25 cellular contexts compared by ENCODE assay signal in the genomic region with DNA sequence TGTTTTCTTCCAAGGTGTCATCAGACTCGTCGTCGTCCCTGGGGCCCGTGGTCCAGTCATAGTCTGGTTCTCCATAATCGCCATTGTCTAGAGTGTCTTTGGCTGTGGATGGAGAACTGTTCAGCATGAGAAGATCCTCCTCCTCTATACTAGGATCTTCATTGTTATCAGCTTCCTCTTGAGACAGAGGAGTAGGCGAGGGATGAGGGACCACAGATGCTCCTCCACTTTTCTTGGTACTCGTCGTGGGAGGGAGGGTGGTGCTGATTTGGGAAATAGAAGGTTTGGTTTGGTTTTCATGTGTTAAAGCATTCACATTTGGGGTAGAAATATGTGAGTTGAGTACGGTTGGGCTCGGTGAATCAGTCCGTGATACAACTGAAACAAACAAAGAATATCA. TPM values are rescaled to one million over a fixed set of nuclear protein-coding genes. Genes with fewer than 3 reads are reported as not detected.
DNase-seq lines count a peak whose midpoint lies in the region; ATAC-seq and TF ChIP-seq lines count a peak whose summit lies in the region.
"Had no signal": no experiment of that assay in that cellular context is flagged by ENCODE, and none has a peak within 500 bp of the region (broad histone marks: within the 10 kb centered on the region; RNA-seq: fewer than 3 reads in every experiment).

No MANE protein-coding gene starts in this region.

- H3K27me3 Mint-ChIP-seq in activated CD8-positive, alpha-beta T cell treated with anti-CD3 and anti-CD28 coated beads for 36 hours = no peaks in the 10 kb centered on the region
- no peaks in the 10 kb centered on the region for H3K27me3 Mint-ChIP-seq in activated CD8-positive, alpha-beta T cell treated with anti-CD3 and anti-CD28 coated beads, Interleukin-2, amount 10 ng/mL, durations not matched to agents 7 days and 5 days (ENCODE audit: low read depth)
- no peaks in the 10 kb centered on the region for H3K27me3 Mint-ChIP-seq in CD4-positive, alpha-beta memory T cell
- no peaks in the 10 kb centered on the region for H3K27me3 Mint-ChIP-seq in activated T-helper 1 cell treated with anti-CD3 and anti-CD28 coated beads, Interleukin-12 subunit alpha, Interleukin-12 subunit beta, Interleukin-2, Interleukin-4 antibody, amounts not matched to agents 30 ng/mL and 10 ng/mL and 1 ng/mL, durations not matched to agents 14 hours and 24 hours and 36 hours (ENCODE audit: insufficient read depth)
- no peaks in the 10 kb centered on the region for H3K27me3 Mint-ChIP-seq in memory B cell
- H3K27me3 Mint-ChIP-seq: activated CD4-positive, alpha-beta T cell treated with anti-CD3 and anti-CD28 coated beads, Interleukin-2, amount 10 ng/mL, durations not matched to agents 7 days and 5 days had no signal

- no peak for TF ChIP-seq CTCF in activated CD8-positive, alpha-beta T cell treated with anti-CD3 and anti-CD28 coated beads for 36 hours (IDR thresholded peaks at IDR 0.05)

- H3K4me3 Mint-ChIP-seq in activated CD8-positive, alpha-beta T cell treated with anti-CD3 and anti-CD28 coated beads for 36 hours = peak overlapping the region; percentile 16
- H3K4me3 Mint-ChIP-seq in activated CD8-positive, alpha-beta T cell treated with anti-CD3 and anti-CD28 coated beads, Interleukin-2, amount 10 ng/mL, durations not matched to agents 7 days and 5 days = no peak overlapping the region
- H3K4me3 Mint-ChIP-seq in CD4-positive, alpha-beta memory T cell = no peak overlapping the region
- H3K4me3 Mint-ChIP-seq in activated T-helper 1 cell treated with anti-CD3 and anti-CD28 coated beads, Interleukin-12 subunit alpha, Interleukin-12 subunit beta, Interleukin-2, Interleukin-4 antibody, amounts not matched to agents 30 ng/mL and 10 ng/mL and 1 ng/mL, durations not matched to agents 14 hours and 24 hours and 36 hours = peak overlapping the region; percentile 49
- H3K4me3 Mint-ChIP-seq in memory B cell = peak overlapping the region; percentile 18
- H3K4me3 Mint-ChIP-seq: activated CD4-positive, alpha-beta T cell treated with anti-CD3 and anti-CD28 coated beads, Interleukin-2, amount 10 ng/mL, durations not matched to agents 7 days and 5 days; activated T-cell treated with anti-CD3 and anti-CD28 coated beads, Interleukin-2, amount 50 U/mL, for 4 hours; nephron progenitor cell had no signal

- intact Hi-C loops in activated CD8-positive, alpha-beta T cell treated with anti-CD3 and anti-CD28 coated beads for 36 hours (cut with micrococcal nuclease) = no loop called here
- intact Hi-C loops in CD4-positive, alpha-beta memory T cell (cut with micrococcal nuclease) = no loop called here
- intact Hi-C loops in activated T-helper 1 cell treated with anti-CD3 and anti-CD28 coated beads, Interleukin-12 subunit alpha, Interleukin-12 subunit beta, Interleukin-2, Interleukin-4 antibody, amounts not matched to agents 30 ng/mL and 10 ng/mL and 1 ng/mL, durations not matched to agents 14 hours and 24 hours and 36 hours (cut with micrococcal nuclease) = loop anchor here (1.0 to 10.0 kb wide), 2 partner anchors 9 to 905 kb away; a partner anchor contains a TSS

- H3K27ac ChIP-seq in CD4-positive, alpha-beta memory T cell (ENCODE audit: low read depth, low read length) = no peak overlapping the region
- H3K27ac ChIP-seq: epithelial cell of prostate, heart right ventricle, parathyroid adenoma had no signal

- POLR2A ChIA-PET in activated CD8-positive, alpha-beta T cell treated with anti-CD3 and anti-CD28 coated beads for 36 hours (lab: Charles Lee) = interaction anchor here (1.1 kb wide), 1 partner anchor 43 kb away, joined by 4 read pairs; no protein-coding TSS in a partner anchor
- POLR2A ChIA-PET in activated CD8-positive, alpha-beta T cell treated with anti-CD3 and anti-CD28 coated beads, Interleukin-2, amount 10 ng/mL, durations not matched to agents 7 days and 5 days (lab: Charles Lee) = no interaction called here
- POLR2A ChIA-PET in CD4-positive, alpha-beta memory T cell (lab: Charles Lee; ENCODE audit: partially characterized antibody) = interaction anchor here (0.6 kb wide), 1 partner anchor 13 kb away, joined by 3 read pairs; no protein-coding TSS in a partner anchor

- H3K27ac Mint-ChIP-seq in activated CD8-positive, alpha-beta T cell treated with anti-CD3 and anti-CD28 coated beads for 36 hours = peak overlapping the region; percentile 72
- no peak overlapping the region for H3K27ac Mint-ChIP-seq in activated CD8-positive, alpha-beta T cell treated with anti-CD3 and anti-CD28 coated beads, Interleukin-2, amount 10 ng/mL, durations not matched to agents 7 days and 5 days
- peak overlapping the region in 6 of 7 donors; percentile 22 to 69 (median 47) for H3K27ac Mint-ChIP-seq in CD4-positive, alpha-beta memory T cell
- H3K27ac Mint-ChIP-seq in activated T-helper 1 cell treated with anti-CD3 and anti-CD28 coated beads, Interleukin-12 subunit alpha, Interleukin-12 subunit beta, Interleukin-2, Interleukin-4 antibody, amounts not matched to agents 30 ng/mL and 10 ng/mL and 1 ng/mL, durations not matched to agents 14 hours and 24 hours and 36 hours = peak overlapping the region; percentile 75
- peak overlapping the region; percentile 85 for H3K27ac Mint-ChIP-seq in memory B cell
- H3K27ac Mint-ChIP-seq: activated CD4-positive, alpha-beta T cell treated with anti-CD3 and anti-CD28 coated beads, Interleukin-2, amount 10 ng/mL, durations not matched to agents 7 days and 5 days; nephron progenitor cell had no signal

- peaks cover 5% of the 10 kb centered on the region for H3K9me3 Mint-ChIP-seq in activated CD8-positive, alpha-beta T cell treated with anti-CD3 and anti-CD28 coated beads for 36 hours
- H3K9me3 Mint-ChIP-seq in activated CD8-positive, alpha-beta T cell treated with anti-CD3 and anti-CD28 coated beads, Interleukin-2, amount 10 ng/mL, durations not matched to agents 7 days and 5 days (ENCODE audit: insufficient read depth) = peaks cover 6% of the 10 kb centered on the region
- H3K9me3 Mint-ChIP-seq in CD4-positive, alpha-beta memory T cell = no peaks in the 10 kb centered on the region
- H3K9me3 Mint-ChIP-seq in activated T-helper 1 cell treated with anti-CD3 and anti-CD28 coated beads, Interleukin-12 subunit alpha, Interleukin-12 subunit beta, Interleukin-2, Interleukin-4 antibody, amounts not matched to agents 30 ng/mL and 10 ng/mL and 1 ng/mL, durations not matched to agents 14 hours and 24 hours and 36 hours = peaks cover 6% of the 10 kb centered on the region
- H3K9me3 Mint-ChIP-seq in memory B cell = no peaks in the 10 kb centered on the region
- H3K9me3 Mint-ChIP-seq: activated T-cell treated with anti-CD3 and anti-CD28 coated beads, Interleukin-2, amount 50 U/mL, for 4 hours had no signal

- H3K4me1 Mint-ChIP-seq in activated CD8-positive, alpha-beta T cell treated with anti-CD3 and anti-CD28 coated beads for 36 hours (ENCODE audit: low read depth) = peaks cover 49% of the 10 kb centered on the region
- H3K4me1 Mint-ChIP-seq in activated CD8-positive, alpha-beta T cell treated with anti-CD3 and anti-CD28 coated beads, Interleukin-2, amount 10 ng/mL, durations not matched to agents 7 days and 5 days (ENCODE audit: low read depth) = peaks cover 44% of the 10 kb centered on the region
- peaks cover 25 to 43% (median 36%) of the 10 kb centered on the region in 4 donors for H3K4me1 Mint-ChIP-seq in CD4-positive, alpha-beta memory T cell
- peaks cover 50% of the 10 kb centered on the region for H3K4me1 Mint-ChIP-seq in activated T-helper 1 cell treated with anti-CD3 and anti-CD28 coated beads, Interleukin-12 subunit alpha, Interleukin-12 subunit beta, Interleukin-2, Interleukin-4 antibody, amounts not matched to agents 30 ng/mL and 10 ng/mL and 1 ng/mL, durations not matched to agents 14 hours and 24 hours and 36 hours (ENCODE audit: low read depth)
- H3K4me1 Mint-ChIP-seq in memory B cell = peaks cover 25% of the 10 kb centered on the region

- no peak for DNase-seq in activated CD8-positive, alpha-beta T cell treated with anti-CD3 and anti-CD28 coated beads for 36 hours
- DNase-seq in activated CD8-positive, alpha-beta T cell treated with anti-CD3 and anti-CD28 coated beads, Interleukin-2, amount 10 ng/mL, durations not matched to agents 7 days and 5 days = no peak
- no peak for DNase-seq in CD4-positive, alpha-beta memory T cell
- no peak for DNase-seq in activated T-helper 1 cell treated with anti-CD3 and anti-CD28 coated beads, Interleukin-12 subunit alpha, Interleukin-12 subunit beta, Interleukin-2, Interleukin-4 antibody, amounts not matched to agents 30 ng/mL and 10 ng/mL and 1 ng/mL, durations not matched to agents 14 hours and 24 hours and 36 hours (ENCODE audit: low spot score)
- DNase-seq in memory B cell (ENCODE audit: low spot score in 2 of 2) = no peak
- DNase-seq in SIG-M5 (lab: John Stamatoyannopoulos, UW) = no peak
- DNase-seq in NCI-H82 treated with DMSO at 0.1 percent for 48 hours (lab: John Stamatoyannopoulos, UW; ENCODE audit: unreplicated experiment) = no peak
- DNase-seq: activated CD4-positive, alpha-beta T cell treated with anti-CD3 and anti-CD28 coated beads, Interleukin-2, amount 10 ng/mL, durations not matched to agents 7 days and 5 days; activated T-cell treated with anti-CD3 and anti-CD28 coated beads, Interleukin-2, amount 50 U/mL, for 4 hours; amniotic stem cell; heart right ventricle; NCI-H1092 treated with DMSO at 0.1 percent for 48 hours; NCI-H2029; NCI-H345; NCI-H774; nephron progenitor cell; OCI-M1; right cardiac atrium; stimulated activated CD4-positive, alpha-beta T cell treated with anti-CD3 and anti-CD28 coated beads, Interleukin-12 subunit alpha, Interleukin-12 subunit beta, amount 100 ng/mL, for 4 hours; stimulated activated CD4-positive, alpha-beta T cell treated with anti-CD3 and anti-CD28 coated beads, Interleukin-4, amount 100 ng/mL, for 4 hours; SW 1271 had no signal

- H3K4me3 ChIP-seq in CD4-positive, alpha-beta memory T cell (ENCODE audit: low read length in 2 of 2) = no peak overlapping the region
- H3K4me3 ChIP-seq: heart right ventricle had no signal

- peaks cover 60% of the 10 kb centered on the region for H3K36me3 Mint-ChIP-seq in activated CD8-positive, alpha-beta T cell treated with anti-CD3 and anti-CD28 coated beads for 36 hours (ENCODE audit: low read depth)
- peaks cover 51% of the 10 kb centered on the region for H3K36me3 Mint-ChIP-seq in activated CD8-positive, alpha-beta T cell treated with anti-CD3 and anti-CD28 coated beads, Interleukin-2, amount 10 ng/mL, durations not matched to agents 7 days and 5 days (ENCODE audit: low read depth)
- peaks cover 24 to 46% of the 10 kb centered on the region in 2 donors for H3K36me3 Mint-ChIP-seq in CD4-positive, alpha-beta memory T cell
- peaks cover 44% of the 10 kb centered on the region for H3K36me3 Mint-ChIP-seq in activated T-helper 1 cell treated with anti-CD3 and anti-CD28 coated beads, Interleukin-12 subunit alpha, Interleukin-12 subunit beta, Interleukin-2, Interleukin-4 antibody, amounts not matched to agents 30 ng/mL and 10 ng/mL and 1 ng/mL, durations not matched to agents 14 hours and 24 hours and 36 hours (ENCODE audit: low read depth)
- peaks cover 27% of the 10 kb centered on the region for H3K36me3 Mint-ChIP-seq in memory B cell

- H3K4me1 ChIP-seq in CD4-positive, alpha-beta memory T cell (ENCODE audit: insufficient read depth, low read length) = peaks cover 20% of the 10 kb centered on the region

- peaks cover 8% of the 10 kb centered on the region for H3K36me3 ChIP-seq in CD4-positive, alpha-beta memory T cell (ENCODE audit: insufficient read depth, low read length)

- no peaks in the 10 kb centered on the region for H3K27me3 ChIP-seq in CD4-positive, alpha-beta memory T cell (ENCODE audit: insufficient read depth, low read length)
- H3K27me3 ChIP-seq: heart right ventricle had no signal

- no peaks in the 10 kb centered on the region for H3K9me3 ChIP-seq in CD4-positive, alpha-beta memory T cell (ENCODE audit: control insufficient read depth in 1 of 2, low read length in 2 of 2)

- no peak for ATAC-seq in activated CD8-positive, alpha-beta T cell treated with anti-CD3 and anti-CD28 coated beads for 36 hours
- no peak for ATAC-seq in activated CD8-positive, alpha-beta T cell treated with anti-CD3 and anti-CD28 coated beads, Interleukin-2, amount 10 ng/mL, durations not matched to agents 7 days and 5 days
- ATAC-seq in memory B cell (ENCODE audit: low read depth) = no peak
- no peak for ATAC-seq in GM21723 (IDR thresholded peaks at IDR 0.05; ENCODE audit: unreplicated experiment)
- ATAC-seq: activated T-cell treated with anti-CD3 and anti-CD28 coated beads, Interleukin-2, amount 50 U/mL, for 4 hours; heart right ventricle; right cardiac atrium; Right ventricle myocardium inferior had no signal

- CTCF ChIA-PET in activated CD8-positive, alpha-beta T cell treated with anti-CD3 and anti-CD28 coated beads for 36 hours (lab: Charles Lee) = interaction anchor here (0.8 to 1.3 kb wide), 2 partner anchors 18 to 20 kb away, joined by 3 to 4 read pairs; no protein-coding TSS in a partner anchor
- CTCF ChIA-PET in activated CD8-positive, alpha-beta T cell treated with anti-CD3 and anti-CD28 coated beads, Interleukin-2, amount 10 ng/mL, durations not matched to agents 7 days and 5 days (lab: Charles Lee) = interaction anchor here (1.2 kb wide), 1 partner anchor 19 kb away, joined by 4 read pairs; no protein-coding TSS in a partner anchor
- CTCF ChIA-PET in CD4-positive, alpha-beta memory T cell (lab: Charles Lee; ENCODE audit: partially characterized antibody) = no interaction called here

RNA-seq across cellular contexts. Expression of a gene that starts 8.8 kb away (rescaled TPM):
- 10 to 100 TPM; 27.4 to 30.8 TPM for total RNA-seq in activated CD8-positive, alpha-beta T cell treated with anti-CD3 and anti-CD28 coated beads for 36 hours
- total RNA-seq in activated CD8-positive, alpha-beta T cell treated with anti-CD3 and anti-CD28 coated beads, Interleukin-2, amount 10 ng/mL, durations not matched to agents 7 days and 5 days = 10 to 100 TPM; 19.2 to 21.3 TPM
- total RNA-seq in CD4-positive, alpha-beta memory T cell = 10 to 100 TPM; 13.3 to 16.0 TPM
- polyA plus RNA-seq in CD4-positive, alpha-beta memory T cell = 10 to 100 TPM; 28.5 to 28.8 TPM
- total RNA-seq in activated T-helper 1 cell treated with anti-CD3 and anti-CD28 coated beads, Interleukin-12 subunit alpha, Interleukin-12 subunit beta, Interleukin-2, Interleukin-4 antibody, amounts not matched to agents 30 ng/mL and 10 ng/mL and 1 ng/mL, durations not matched to agents 14 hours and 24 hours and 36 hours = 50.0 and 50.8 TPM in 2 replicates

RNA-seq across cellular contexts. Expression of a gene that starts 45.1 kb away (rescaled TPM):
- total RNA-seq in activated CD8-positive, alpha-beta T cell treated with anti-CD3 and anti-CD28 coated beads for 36 hours = 100 to 1,000 TPM; 481 to 484 TPM
- total RNA-seq in activated CD8-positive, alpha-beta T cell treated with anti-CD3 and anti-CD28 coated beads, Interleukin-2, amount 10 ng/mL, durations not matched to agents 7 days and 5 days = 100 to 1,000 TPM; 250 to 259 TPM
- total RNA-seq in CD4-positive, alpha-beta memory T cell = 10 to 100 TPM; 45.1 to 46.4 TPM
- polyA plus RNA-seq in CD4-positive, alpha-beta memory T cell = 100 to 1,000 TPM; 100 to 103 TPM
- 440 and 442 TPM in 2 replicates for total RNA-seq in activated T-helper 1 cell treated with anti-CD3 and anti-CD28 coated beads, Interleukin-12 subunit alpha, Interleukin-12 subunit beta, Interleukin-2, Interleukin-4 antibody, amounts not matched to agents 30 ng/mL and 10 ng/mL and 1 ng/mL, durations not matched to agents 14 hours and 24 hours and 36 hours

Comparison
In these comparisons a context has a peak if more than half of its experiments do, and no peak if none do; other contexts are left out.
1. H3K4me3 Mint-ChIP-seq: peak in activated CD8-positive, alpha-beta T cell treated with anti-CD3 and anti-CD28 coated beads for 36 hours (single experiment), activated T-helper 1 cell treated with anti-CD3 and anti-CD28 coated beads, Interleukin-12 subunit alpha, Interleukin-12 subunit beta, Interleukin-2, Interleukin-4 antibody, amounts not matched to agents 30 ng/mL and 10 ng/mL and 1 ng/mL, durations not matched to agents 14 hours and 24 hours and 36 hours (single experiment) and memory B cell (single experiment); none in activated CD8-positive, alpha-beta T cell treated with anti-CD3 and anti-CD28 coated beads, Interleukin-2, amount 10 ng/mL, durations not matched to agents 7 days and 5 days (single experiment) and CD4-positive, alpha-beta memory T cell (0 of 8).